ENCODE assay signal across 26 cellular contexts in the genomic region with DNA sequence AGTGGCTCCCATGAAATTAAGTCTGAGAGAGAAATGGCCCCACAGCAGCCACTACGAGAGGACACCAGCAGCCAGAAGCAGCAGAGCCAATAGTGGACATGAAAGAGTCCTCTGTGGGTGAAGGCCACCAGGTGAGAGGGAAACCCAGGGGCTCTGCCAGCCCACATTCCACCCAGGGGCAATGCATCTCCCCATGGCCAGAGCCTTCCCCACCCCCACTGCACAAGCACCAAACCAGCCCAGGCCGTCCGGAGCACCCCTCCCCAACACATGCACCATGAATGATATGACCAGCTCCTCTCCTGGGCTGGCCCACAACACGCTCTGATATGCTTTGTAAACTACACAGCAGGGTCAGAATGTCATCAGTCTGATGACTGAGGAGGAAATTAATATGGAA.
"Had no signal": no experiment of that assay in that cellular context is flagged by ENCODE, and none has a peak within 500 bp of the region (broad histone marks: within the 10 kb centered on the region; RNA-seq: fewer than 3 reads in every experiment).

No MANE protein-coding gene starts in this region.

- H3K79me2 ChIP-seq: parathyroid adenoma had no signal

- H3K4me2 ChIP-seq: hepatocyte had no signal

- H3K4me3 ChIP-seq: esophagus muscularis mucosa, gastroesophageal sphincter, heart left ventricle, hepatocyte, left ventricle myocardium inferior, lower lobe of right lung, mucosa of descending colon, prostate gland, right atrium auricular region, spleen, stomach, thyroid gland had no signal

- H3K27me3 ChIP-seq: esophagus muscularis mucosa, foreskin keratinocyte, gastroesophageal sphincter, heart left ventricle, hepatocyte, neutrophil, right atrium auricular region, spleen, stomach, thyroid gland had no signal

- H3K9me3 Mint-ChIP-seq: natural killer cell treated with Interleukin-12 subunit alpha and Interleukin-12 subunit beta and Interleukin-15 and Interleukin-18, amount 100 ng/mL, for 72 hours; neural crest cell had no signal

- H2AFZ ChIP-seq: hepatocyte, parathyroid adenoma had no signal

- H3K4me1 ChIP-seq: foreskin keratinocyte, lower lobe of right lung, parathyroid adenoma, prostate gland had no signal

- H3K27ac Mint-ChIP-seq: naive B cell; natural killer cell treated with Interleukin-12 subunit alpha and Interleukin-12 subunit beta and Interleukin-15 and Interleukin-18, amount 100 ng/mL, for 72 hours had no signal

- H3K4me1 Mint-ChIP-seq: naive B cell, neural crest cell had no signal

- H3K27ac ChIP-seq: esophagus muscularis mucosa, foreskin keratinocyte, gastroesophageal sphincter, heart left ventricle, hepatocyte, left ventricle myocardium inferior, lower lobe of right lung, neutrophil, parathyroid adenoma, prostate gland, right atrium auricular region, spleen, stomach had no signal

- DNase-seq: central memory CD4-positive, alpha-beta T cell; effector memory CD4-positive, alpha-beta T cell; foreskin keratinocyte; heart left ventricle; kidney glomerular epithelial cell; left colon; left ventricle myocardium inferior; lower lobe of right lung; mucosa of descending colon; naive B cell; stimulated activated CD8-positive, alpha-beta memory T cell treated with anti-CD3 and anti-CD28 coated beads, Interleukin-4, amount 100 ng/mL, for 48 hours; stimulated activated naive CD4-positive, alpha-beta T cell treated with Interleukin-2 at 50 U/mL for 16 hours; stomach; thyroid gland; trophoblast cell had no signal

- H3K4me3 Mint-ChIP-seq: naive B cell; natural killer cell treated with Interleukin-12 subunit alpha and Interleukin-12 subunit beta and Interleukin-15 and Interleukin-18, amount 100 ng/mL, for 72 hours; neural crest cell had no signal

- H3K36me3 ChIP-seq: prostate gland had no signal

- ATAC-seq: foreskin keratinocyte; gastroesophageal sphincter; heart left ventricle; left colon; lower lobe of right lung; mucosa of descending colon; natural killer cell treated with Interleukin-12 subunit alpha and Interleukin-12 subunit beta and Interleukin-15 and Interleukin-18, amount 100 ng/mL, for 72 hours; sciatic nerve had no signal

- H3K9me3 ChIP-seq: esophagus muscularis mucosa, gastroesophageal sphincter, heart left ventricle, left ventricle myocardium inferior, lower lobe of right lung, mucosa of descending colon, neutrophil, prostate gland, right atrium auricular region, spleen, stomach, thyroid gland had no signal

- H3K27me3 Mint-ChIP-seq: naive B cell had no signal

- H3K36me3 Mint-ChIP-seq: naive B cell; natural killer cell treated with Interleukin-12 subunit alpha and Interleukin-12 subunit beta and Interleukin-15 and Interleukin-18, amount 100 ng/mL, for 72 hours had no signal
